10 cellular contexts compared by ENCODE assay signal in the genomic region with DNA sequence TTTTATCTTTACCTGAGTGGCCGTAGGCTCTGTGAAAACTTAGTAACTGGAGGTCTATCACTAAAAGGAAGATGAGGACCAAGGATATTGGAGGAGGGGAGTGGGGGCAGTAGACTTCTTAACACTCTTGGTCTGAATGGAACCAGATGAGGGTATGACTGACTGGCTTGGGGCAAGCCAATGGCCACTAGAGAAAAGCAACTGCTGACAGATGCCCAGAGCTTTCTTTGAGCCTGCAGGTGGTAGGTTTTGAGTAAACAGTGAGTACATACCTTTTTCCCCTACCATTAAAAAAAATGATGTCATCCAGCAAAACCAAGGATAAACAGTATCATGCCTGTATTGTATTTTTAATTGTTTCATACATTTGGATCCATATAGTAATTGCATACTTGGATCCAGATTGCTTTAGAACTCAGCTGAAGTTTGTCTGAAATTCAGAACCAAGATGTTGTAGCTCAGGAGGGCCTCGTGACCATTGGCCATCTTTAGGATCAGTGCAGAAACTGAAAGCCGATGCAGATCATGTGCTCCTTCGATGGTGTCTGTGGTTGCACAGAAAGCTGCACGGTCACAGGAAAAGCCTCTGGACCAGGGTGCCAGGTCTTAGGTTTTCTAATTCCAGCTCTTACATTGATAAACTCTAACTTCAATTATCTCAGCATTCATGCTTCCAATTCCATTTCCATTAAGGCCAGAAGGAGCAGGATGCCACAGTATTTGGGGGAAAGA.
"Had no signal": no experiment of that assay in that cellular context is flagged by ENCODE, and none has a peak within 500 bp of the region (broad histone marks: within the 10 kb centered on the region; RNA-seq: fewer than 3 reads in every experiment).

No MANE protein-coding gene starts in this region.

- DNase-seq: activated CD4-positive, alpha-beta memory T cell treated with anti-CD3 and anti-CD28 coated beads for 36 hours; activated CD8-positive, alpha-beta memory T cell treated with anti-CD3 and anti-CD28 coated beads, Interleukin-2, amount 50 U/mL, for 48 hours; activated naive CD4-positive, alpha-beta T cell treated with Interleukin-2 at 50 U/mL for 16 hours; left cardiac atrium; lower lobe of right lung; ovary; stimulated activated CD4-positive, alpha-beta T cell treated with anti-CD3 and anti-CD28 coated beads, Interleukin-15, amount 100 ng/mL, for 24 hours; stimulated activated CD4-positive, alpha-beta T cell treated with anti-CD3 and anti-CD28 coated beads, Interleukin-4, amount 100 ng/mL, for 24 hours; testis had no signal

- ATAC-seq: activated CD4-positive, CD25-positive, alpha-beta regulatory T cell treated with anti-CD3 and anti-CD28 coated beads, Interleukin-2, amount 50 U/mL, for 24 hours; left cardiac atrium; lower lobe of right lung had no signal
